Comparison of ENCODE assay signal across 1 cellular context in genomic region chr2:9738718-9739496, GRCh38.
TF ChIP-seq lines count a peak whose summit lies in the region.

No MANE protein-coding gene starts in this region.

TF ChIP-seq in GM23338, 12 proteins besides CTCF, POLR2A, EP300 and RAD21 (continued from another document):
- TF ChIP-seq ZNF462 (CRISPR knock-in tag; IDR thresholded peaks at IDR 0.05) (no peak), POLR2AphosphoS5 (IDR thresholded peaks at IDR 0.05; ENCODE audit: low read depth) (no peak), ZNF114 (CRISPR knock-in tag; IDR thresholded peaks at IDR 0.05) (no peak)
